In genomic region chr12:53169644-53170043, GRCh38 we compare ENCODE assay signal across 18 cellular contexts. TPM values are rescaled to one million over a fixed set of nuclear protein-coding genes. Genes with fewer than 3 reads are reported as not detected.
"Had no signal": no experiment of that assay in that cellular context is flagged by ENCODE, and none has a peak within 500 bp of the region (broad histone marks: within the 10 kb centered on the region; RNA-seq: fewer than 3 reads in every experiment).

No MANE protein-coding gene starts in this region.

- H3K27ac Mint-ChIP-seq: activated CD4-positive, alpha-beta memory T cell treated with anti-CD3 and anti-CD28 coated beads, Interleukin-2, amount 10 ng/mL, durations not matched to agents 7 days and 5 days; activated naive CD4-positive, alpha-beta T cell treated with anti-CD3 and anti-CD28 coated beads for 36 hours; stimulated activated effector memory CD8-positive, alpha-beta T cell treated with anti-CD3 and anti-CD28 coated beads, Interleukin-12 subunit alpha, Interleukin-12 subunit beta, amount 100 ng/mL, for 72 hours; type B pancreatic cell had no signal

- H3K4me3 Mint-ChIP-seq: activated CD4-positive, alpha-beta memory T cell treated with anti-CD3 and anti-CD28 coated beads, Interleukin-2, amount 10 ng/mL, durations not matched to agents 7 days and 5 days; activated naive CD4-positive, alpha-beta T cell treated with anti-CD3 and anti-CD28 coated beads for 36 hours; stimulated activated effector memory CD8-positive, alpha-beta T cell treated with anti-CD3 and anti-CD28 coated beads, Interleukin-12 subunit alpha, Interleukin-12 subunit beta, amount 100 ng/mL, for 72 hours; type B pancreatic cell had no signal

- H3K4me1 ChIP-seq: foreskin keratinocyte had no signal

- H3K36me3 ChIP-seq: cardiac muscle cell, prostate gland had no signal

- H3K27ac ChIP-seq: cardiac muscle cell, foreskin keratinocyte, prostate gland had no signal

- H3K4me1 Mint-ChIP-seq: activated CD4-positive, alpha-beta memory T cell treated with anti-CD3 and anti-CD28 coated beads, Interleukin-2, amount 10 ng/mL, durations not matched to agents 7 days and 5 days had no signal

- H3K4me3 ChIP-seq: cardiac muscle cell, mucosa of descending colon, prostate gland had no signal

- DNase-seq: activated CD4-positive, alpha-beta memory T cell treated with anti-CD3 and anti-CD28 coated beads, Interleukin-2, amount 10 ng/mL, durations not matched to agents 7 days and 5 days; activated CD4-positive, alpha-beta T cell treated with anti-CD3 and anti-CD28 coated beads for 48 hours; activated effector memory CD4-positive, alpha-beta T cell treated with Interleukin-2 at 50 U/mL for 16 hours; activated naive CD4-positive, alpha-beta T cell treated with anti-CD3 and anti-CD28 coated beads for 36 hours; effector memory CD4-positive, alpha-beta T cell; foreskin keratinocyte; mammary epithelial cell; mucosa of descending colon; stimulated activated CD4-positive, alpha-beta T cell treated with anti-CD3 and anti-CD28 coated beads, Interleukin-12 subunit alpha, Interleukin-12 subunit beta, amount 100 ng/mL, for 4 hours had no signal

- H3K9me3 Mint-ChIP-seq: activated CD4-positive, alpha-beta memory T cell treated with anti-CD3 and anti-CD28 coated beads, Interleukin-2, amount 10 ng/mL, durations not matched to agents 7 days and 5 days; activated naive CD4-positive, alpha-beta T cell treated with anti-CD3 and anti-CD28 coated beads for 36 hours; stimulated activated effector memory CD8-positive, alpha-beta T cell treated with anti-CD3 and anti-CD28 coated beads, Interleukin-12 subunit alpha, Interleukin-12 subunit beta, amount 100 ng/mL, for 72 hours; type B pancreatic cell had no signal

- H3K9me3 ChIP-seq: mucosa of descending colon, prostate gland had no signal

- ATAC-seq: foreskin keratinocyte; mucosa of descending colon; SK-N-SH treated with all-trans-retinoic acid at 6 μM for 48 hours; stimulated activated effector memory CD8-positive, alpha-beta T cell treated with anti-CD3 and anti-CD28 coated beads, Interleukin-12 subunit alpha, Interleukin-12 subunit beta, amount 100 ng/mL, for 72 hours had no signal

- FAIRE-seq: keratinocyte had no signal

- H3K27me3 ChIP-seq: cardiac muscle cell, foreskin keratinocyte had no signal

- H3K27me3 Mint-ChIP-seq: activated CD4-positive, alpha-beta memory T cell treated with anti-CD3 and anti-CD28 coated beads, Interleukin-2, amount 10 ng/mL, durations not matched to agents 7 days and 5 days; type B pancreatic cell had no signal

RNA-seq across cellular contexts. Expression of gene ITGB7, which starts 37.4 kb away (rescaled TPM):
- total RNA-seq: dermis microvascular lymphatic vessel endothelial cell, glomerular endothelial cell had no signal
- polyA plus RNA-seq: neural cell had no signal
